In the genomic region with DNA sequence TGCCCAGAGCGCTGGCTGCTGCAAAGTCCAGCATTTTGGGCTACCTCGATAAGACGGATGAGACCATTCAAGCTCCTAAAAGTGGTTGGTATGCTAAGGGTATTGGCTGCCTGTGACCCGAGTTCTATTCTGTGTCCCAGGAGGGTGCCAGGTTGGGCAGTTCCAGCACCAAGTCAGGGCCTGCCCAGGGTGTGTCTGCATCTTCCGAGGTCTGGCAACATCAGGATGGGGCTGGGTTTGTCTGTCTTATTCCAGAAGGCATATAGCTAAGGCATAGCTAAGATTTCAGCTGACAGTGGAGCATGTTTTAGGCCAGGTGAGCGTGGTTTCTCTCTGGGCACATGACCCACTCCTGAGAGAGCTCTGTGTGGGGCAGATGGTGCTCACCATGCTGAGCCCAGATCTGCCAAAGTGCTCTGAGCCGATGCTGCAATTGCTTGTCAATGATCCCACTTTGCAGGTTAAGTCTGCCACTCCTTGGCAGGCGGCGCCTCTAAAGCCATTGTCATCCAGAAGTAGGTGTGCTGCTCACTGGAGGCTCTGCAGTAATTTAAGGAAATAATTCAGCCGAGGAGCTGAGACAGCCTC, we compare ENCODE assay signal across 25 cellular contexts.
"Had no signal": no experiment of that assay in that cellular context is flagged by ENCODE, and none has a peak within 500 bp of the region (broad histone marks: within the 10 kb centered on the region; RNA-seq: fewer than 3 reads in every experiment).

No MANE protein-coding gene starts in this region.

- H3K9me3 ChIP-seq: esophagus muscularis mucosa, gastrocnemius medialis, neutrophil, ovary, psoas muscle, right atrium auricular region, thyroid gland had no signal

- H3K27me3 ChIP-seq: ovary, right atrium auricular region, thyroid gland had no signal

- H3K4me3 ChIP-seq: cardiac muscle cell, esophagus muscularis mucosa, gastrocnemius medialis, ovary, psoas muscle, right atrium auricular region, thyroid gland had no signal

- H3K27ac ChIP-seq: cardiac muscle cell, esophagus muscularis mucosa, gastrocnemius medialis, neutrophil, ovary, psoas muscle, right atrium auricular region, thyroid gland had no signal

- DNase-seq: activated B cell treated with CpG ODN at 0.5 μM for 24 hours; activated CD4-positive, alpha-beta T cell treated with anti-CD3 and anti-CD28 coated beads for 36 hours; activated CD4-positive, alpha-beta T cell treated with anti-CD3 and anti-CD28 coated beads, Interleukin-2, amount 50 U/mL, for 4 hours; activated CD8-positive, alpha-beta memory T cell treated with anti-CD3 and anti-CD28 coated beads for 24 hours; activated CD8-positive, alpha-beta memory T cell treated with anti-CD3 and anti-CD28 coated beads, Interleukin-2, amount 50 U/mL, for 48 hours; activated naive CD4-positive, alpha-beta T cell treated with anti-CD3 and anti-CD28 coated beads for 36 hours; activated T-cell treated with anti-CD3 and anti-CD28 coated beads, Interleukin-2, amount 50 U/mL, for 48 hours; amygdala; dermis blood vessel endothelial cell; effector CD8-positive, alpha-beta T cell; gastrocnemius medialis; hippocampal formation; left ventricle myocardium superior; ovary; psoas muscle; stimulated activated CD4-positive, alpha-beta T cell treated with anti-CD3 and anti-CD28 coated beads, Interleukin-12 subunit alpha, Interleukin-12 subunit beta, amount 100 ng/mL, for 4 hours; stimulated activated CD4-positive, alpha-beta T cell treated with anti-CD3 and anti-CD28 coated beads, Interleukin-4, amount 100 ng/mL, for 4 hours; stimulated activated naive CD8-positive, alpha-beta T cell treated with anti-CD3 and anti-CD28 coated beads, Interleukin-15, Interleukin-2, amounts not matched to agents 100 U/mL and 50 U/mL, for 24 hours; T-helper 17 cell; thyroid gland had no signal

- ATAC-seq: activated CD4-positive, alpha-beta T cell treated with anti-CD3 and anti-CD28 coated beads for 36 hours; gastrocnemius medialis; left ventricle myocardium superior; natural killer cell treated with Interleukin-12 subunit alpha and Interleukin-12 subunit beta and Interleukin-15 and Interleukin-18, amount 100 ng/mL, for 72 hours; psoas muscle; stimulated activated naive CD8-positive, alpha-beta T cell treated with anti-CD3 and anti-CD28 coated beads, Interleukin-15, Interleukin-2, amounts not matched to agents 100 U/mL and 50 U/mL, for 24 hours; T-helper 17 cell had no signal

- H3K36me3 ChIP-seq: cardiac muscle cell, esophagus muscularis mucosa, gastrocnemius medialis, neutrophil, ovary, right atrium auricular region, thyroid gland had no signal

- H3K4me1 ChIP-seq: esophagus muscularis mucosa, gastrocnemius medialis, psoas muscle, right atrium auricular region, thyroid gland had no signal
